In genomic region chr10:103661951-103662405, GRCh38 we compare ENCODE assay signal across 8 cellular contexts.
A peak's percentile ranks its signal among the peaks of the same experiment; 100 is the strongest.
DNase-seq lines count a peak whose midpoint lies in the region; ATAC-seq and TF ChIP-seq lines count a peak whose summit lies in the region.

No MANE protein-coding gene starts in this region.

- H3K27me3 ChIP-seq in psoas muscle (ENCODE audit: insufficient read depth in 3 of 3, low read length in 2 of 3) (no peaks in the 10 kb centered on the region), BE2C (no peaks in the 10 kb centered on the region)

- intact Hi-C loops in psoas muscle (cut with DNase I): loop anchor here in 1 of 2 donors (5.0 kb wide), 1 partner anchor 45 kb away; no protein-coding TSS in a partner anchor

- peak overlapping the region; percentile 86 for H3K27ac ChIP-seq in psoas muscle

- TF ChIP-seq CTCF in epithelial cell of proximal tubule (conservative IDR thresholded peaks at IDR 0.05; ENCODE audit: low read depth, low read length) (no peak), psoas muscle (IDR thresholded peaks at IDR 0.05) (no peak), BE2C (IDR thresholded peaks at IDR 0.05; ENCODE audit: low read depth, low read length) (no peak)

- WGBS in psoas muscle, 3 donors: 24 to 33% (median 29%) methylated on average over 9 of the region's 9 CpGs

- H3K9me3 ChIP-seq in psoas muscle (no peaks in the 10 kb centered on the region), BE2C (no peaks in the 10 kb centered on the region)

- H3K36me3 ChIP-seq in psoas muscle (ENCODE audit: insufficient read depth in 1 of 2, low read depth in 1 of 2) (peaks cover 0 to 23% of the 10 kb centered on the region in 2 donors), BE2C (no peaks in the 10 kb centered on the region; the same call in 1 of the 2 replicates)

- H3K4me3 ChIP-seq in epithelial cell of proximal tubule (ENCODE audit: low read depth, low read length) (peak overlapping the region; percentile 74), psoas muscle (peak overlapping the region; percentile 70), BE2C (ENCODE audit: low read depth, low read length) (no peak overlapping the region)

- DNase-seq in COLO668 (lab: John Stamatoyannopoulos, UW; ENCODE audit: unreplicated experiment) (peak; percentile 27), NCI-H510A (lab: John Stamatoyannopoulos, UW) (peak; percentile 26), epithelial cell of proximal tubule (ENCODE audit: low read depth) (no peak), psoas muscle (no peak), BE2C (no peak)
- no peak for DNase-seq in stimulated activated CD8-positive, alpha-beta memory T cell treated with anti-CD3 and anti-CD28 coated beads, Interleukin-4, amount 100 ng/mL, for 48 hours

- no peak for ATAC-seq in psoas muscle
- no peak for ATAC-seq in HG02973 (IDR thresholded peaks at IDR 0.05; ENCODE audit: unreplicated experiment)
- no peak for ATAC-seq in GM18511 (IDR thresholded peaks at IDR 0.05; ENCODE audit: unreplicated experiment)

- H3K4me1 ChIP-seq in psoas muscle: peaks cover 39% of the 10 kb centered on the region
- H3K4me1 ChIP-seq in BE2C: no peaks in the 10 kb centered on the region

Comparison
In these comparisons a context has a peak if more than half of its experiments do, and no peak if none do; other contexts are left out.
1. DNase-seq: peak in COLO668 (single experiment) and NCI-H510A (single experiment); none in epithelial cell of proximal tubule (single experiment), psoas muscle (0 of 2), stimulated activated CD8-positive, alpha-beta memory T cell treated with anti-CD3 and anti-CD28 coated beads, Interleukin-4, amount 100 ng/mL, for 48 hours (single experiment) and BE2C (single experiment).